7 cellular contexts compared by ENCODE assay signal in genomic region chr3:150414273-150414672, GRCh38. TPM values are rescaled to one million over a fixed set of nuclear protein-coding genes. Genes with fewer than 3 reads are reported as not detected.
DNase-seq lines count a peak whose midpoint lies in the region; ATAC-seq and TF ChIP-seq lines count a peak whose summit lies in the region.

No MANE protein-coding gene starts in this region.

- DNase-seq in GM23248, result peak; percentile 83
- DNase-seq in SJCRH30, result peak; percentile 40 to 77
- no peak for DNase-seq in epithelial cell of proximal tubule (ENCODE audit: low read depth)
- no peak for DNase-seq in ovary
- DNase-seq in GM03348 (ENCODE audit: low spot score), result no peak
- no peak for DNase-seq in UCSD-AML1 (lab: John Stamatoyannopoulos, UW; ENCODE audit: unreplicated experiment)

- in situ Hi-C loops in GM23248 (cut with MboI), result loop anchor here (10.0 kb wide), 1 partner anchor 189 kb away; no protein-coding TSS in a partner anchor

- no peak for TF ChIP-seq EP300 in ovary (IDR thresholded peaks at IDR 0.05)

- no peak for TF ChIP-seq POLR2A in ovary (IDR thresholded peaks at IDR 0.05)

- no peak overlapping the region for H2AFZ ChIP-seq in GM23248

- H3K27me3 ChIP-seq in GM23248 (replicated peaks; ENCODE audit: insufficient read depth) (no peaks in the 10 kb centered on the region), SJCRH30 (no peaks in the 10 kb centered on the region), ovary (no peaks in the 10 kb centered on the region)

- peak overlapping the region; percentile 99 for H3K4me2 ChIP-seq in GM23248 (ENCODE audit: unreplicated experiment)

- H3F3A ChIP-seq in GM23248 (ENCODE audit: insufficient read depth), result peaks cover 73% of the 10 kb centered on the region

- peaks cover 100% of the 10 kb centered on the region for H3K79me2 ChIP-seq in GM23248 (ENCODE audit: insufficient read depth)

- 0 to 1% methylated on average over 2 of the region's 2 CpGs for WGBS in GM23248 (ENCODE audit: low coverage in 1 of 2, low lambda C conversion rate in 2 of 2, missing lambda C conversion rate in 2 of 2), 2 experiments
- WGBS in ovary, 3 donors, result 43 to 55% (median 53%) methylated on average over 2 of the region's 2 CpGs

- TF ChIP-seq CTCF in epithelial cell of proximal tubule (conservative IDR thresholded peaks at IDR 0.05; ENCODE audit: low read depth, low read length) (no peak), ovary (IDR thresholded peaks at IDR 0.05) (no peak)

- H3K9me3 ChIP-seq in GM23248 (ENCODE audit: low read depth), result no peaks in the 10 kb centered on the region
- H3K9me3 ChIP-seq in SJCRH30 (replicated peaks), result no peaks in the 10 kb centered on the region
- H3K9me3 ChIP-seq in ovary, result no peaks in the 10 kb centered on the region

- H3K4me3 ChIP-seq in GM23248 (peak overlapping the region; percentile 81), SJCRH30 (peak overlapping the region; percentile 84), epithelial cell of proximal tubule (ENCODE audit: low read depth, low read length) (peak overlapping the region; percentile 88), ovary (peak overlapping the region; percentile 2)

- ATAC-seq in GM18498 (IDR thresholded peaks at IDR 0.05; ENCODE audit: unreplicated experiment), result no peak

- H3K9me2 ChIP-seq in GM23248 (ENCODE audit: insufficient read depth), result no peaks in the 10 kb centered on the region

- H3K4me1 ChIP-seq in GM23248 (ENCODE audit: insufficient read depth) (peaks cover 57% of the 10 kb centered on the region), SJCRH30 (peaks cover 20% of the 10 kb centered on the region), ovary (ENCODE audit: insufficient read depth) (peaks cover 3% of the 10 kb centered on the region)

- H3K36me3 ChIP-seq in GM23248 (ENCODE audit: low read depth) (peaks cover 36% of the 10 kb centered on the region), SJCRH30 (peaks cover 82% of the 10 kb centered on the region), ovary (no peaks in the 10 kb centered on the region)

- intact Hi-C loops in ovary (cut with DNase I), result loop anchor here in 1 of 4 donors (5.0 kb wide), 1 partner anchor 83 kb away; no protein-coding TSS in a partner anchor

- peak overlapping the region; percentile 95 for H3K9ac ChIP-seq in GM23248

- H4K20me1 ChIP-seq in GM23248 (ENCODE audit: insufficient read depth), result peaks cover 33% of the 10 kb centered on the region

- H3K27ac ChIP-seq in GM23248 (peak overlapping the region; percentile 99), SJCRH30 (no peak overlapping the region), ovary (no peak overlapping the region)

RNA-seq across cellular contexts. Expression of gene TSC22D2, which starts 6.2 kb away (rescaled TPM):
- 9.1 and 11.5 TPM in 2 replicates for total RNA-seq in GM23248 (2014; rRNA removed; shearing (Covaris generic))
- polyA plus RNA-seq in GM23248 (2016; fragmentation: Nextera tagmentation; extraction: Ambion mirVana) (27.3 and 27.5 TPM in 2 replicates), ovary (10 to 100 TPM; 11.2 to 23.1 TPM)
- 37.1 and 44.5 TPM in 2 replicates for total RNA-seq in SJCRH30 (2014; rRNA removed; shearing (Covaris generic))
- total RNA-seq in epithelial cell of proximal tubule (14.3 and 16.0 TPM in 2 replicates), ovary (10 to 100 TPM; 13.8 to 33.4 (median 28.0) TPM)

Comparison
In these comparisons a context has a peak if more than half of its experiments do, and no peak if none do; other contexts are left out.
1. DNase-seq: peak in GM23248 (single experiment) and SJCRH30 (2 of 2); none in epithelial cell of proximal tubule (single experiment), ovary (0 of 5), GM03348 (single experiment) and UCSD-AML1 (single experiment).
2. H3K4me3 ChIP-seq: peak in every context shown above with its lines; median percentile 88 in epithelial cell of proximal tubule; 84 in SJCRH30; 81 in GM23248; 2 in ovary.